ENCODE assay signal across 25 cellular contexts in genomic region chr5:83780681-83781080, GRCh38.
"Had no signal": no experiment of that assay in that cellular context is flagged by ENCODE, and none has a peak within 500 bp of the region (broad histone marks: within the 10 kb centered on the region; RNA-seq: fewer than 3 reads in every experiment).

No MANE protein-coding gene starts in this region.

- H3K4me1 ChIP-seq: colonic mucosa, foreskin keratinocyte, left lung, prostate gland, right atrium auricular region, thyroid gland had no signal

- H3K4me3 ChIP-seq: colonic mucosa, esophagus muscularis mucosa, gastroesophageal sphincter, heart left ventricle, hepatocyte, left lung, prostate gland, right atrium auricular region, stomach, thyroid gland had no signal

- H3K27me3 ChIP-seq: colonic mucosa, esophagus muscularis mucosa, foreskin keratinocyte, gastroesophageal sphincter, heart left ventricle, hepatocyte, left lung, right atrium auricular region, stomach, thyroid gland had no signal

- H3K4me2 ChIP-seq: hepatocyte had no signal

- H3K36me3 ChIP-seq: colonic mucosa, esophagus muscularis mucosa, gastroesophageal sphincter, heart left ventricle, left lung, prostate gland, right atrium auricular region, stomach, thyroid gland had no signal

- H3K4me3 Mint-ChIP-seq: dendritic cell treated with granulocyte-macrophage colony-stimulating factor and Interleukin-4, amounts not matched to agents 40 ng/mL and 50 ng/mL, for 4 days; naive thymus-derived CD4-positive, alpha-beta T cell; nephron; stimulated activated effector memory CD8-positive, alpha-beta T cell treated with anti-CD3 and anti-CD28 coated beads, Interleukin-12 subunit alpha, Interleukin-12 subunit beta, amount 100 ng/mL, for 72 hours had no signal

- H2AFZ ChIP-seq: hepatocyte had no signal

- H3K36me3 Mint-ChIP-seq: naive thymus-derived CD4-positive, alpha-beta T cell; stimulated activated effector memory CD8-positive, alpha-beta T cell treated with anti-CD3 and anti-CD28 coated beads, Interleukin-12 subunit alpha, Interleukin-12 subunit beta, amount 100 ng/mL, for 72 hours had no signal

- H3K9me3 ChIP-seq: colonic mucosa, esophagus muscularis mucosa, gastroesophageal sphincter, heart left ventricle, left lung, prostate gland, right atrium auricular region, stomach, thyroid gland had no signal

- ATAC-seq: foreskin keratinocyte; gastroesophageal sphincter; heart left ventricle; left cardiac atrium; left lung; naive thymus-derived CD4-positive, alpha-beta T cell; sciatic nerve; stimulated activated effector memory CD8-positive, alpha-beta T cell treated with anti-CD3 and anti-CD28 coated beads, Interleukin-12 subunit alpha, Interleukin-12 subunit beta, amount 100 ng/mL, for 72 hours had no signal

- DNase-seq: colonic mucosa; effector memory CD4-positive, alpha-beta T cell; foreskin keratinocyte; heart left ventricle; left cardiac atrium; left lung; mesendoderm; midbrain; naive thymus-derived CD4-positive, alpha-beta T cell; nucleus accumbens; stimulated activated CD4-positive, alpha-beta T cell treated with anti-CD3 and anti-CD28 coated beads, Interleukin-2, amount 100 ng/mL, for 24 hours; stimulated activated CD4-positive, alpha-beta T cell treated with anti-CD3 and anti-CD28 coated beads, Interleukin-4, amount 100 ng/mL, for 24 hours; stimulated activated naive CD4-positive, alpha-beta T cell treated with Interleukin-2 at 50 U/mL for 16 hours; stomach; thyroid gland; trophoblast cell had no signal

- H3K79me2 ChIP-seq: hepatocyte had no signal

- H3K27ac Mint-ChIP-seq: dendritic cell treated with granulocyte-macrophage colony-stimulating factor and Interleukin-4, amounts not matched to agents 40 ng/mL and 50 ng/mL, for 4 days; naive thymus-derived CD4-positive, alpha-beta T cell; nephron; stimulated activated effector memory CD8-positive, alpha-beta T cell treated with anti-CD3 and anti-CD28 coated beads, Interleukin-12 subunit alpha, Interleukin-12 subunit beta, amount 100 ng/mL, for 72 hours had no signal

- H3K27me3 Mint-ChIP-seq: dendritic cell treated with granulocyte-macrophage colony-stimulating factor and Interleukin-4, amounts not matched to agents 40 ng/mL and 50 ng/mL, for 4 days had no signal

- H3K4me1 Mint-ChIP-seq: naive thymus-derived CD4-positive, alpha-beta T cell; nephron; stimulated activated effector memory CD8-positive, alpha-beta T cell treated with anti-CD3 and anti-CD28 coated beads, Interleukin-12 subunit alpha, Interleukin-12 subunit beta, amount 100 ng/mL, for 72 hours had no signal

- H3K27ac ChIP-seq: colonic mucosa, esophagus muscularis mucosa, foreskin keratinocyte, gastroesophageal sphincter, heart left ventricle, hepatocyte, left lung, prostate gland, right atrium auricular region, stomach, thyroid gland had no signal

- H3K9me3 Mint-ChIP-seq: dendritic cell treated with granulocyte-macrophage colony-stimulating factor and Interleukin-4, amounts not matched to agents 40 ng/mL and 50 ng/mL, for 4 days; nephron; stimulated activated effector memory CD8-positive, alpha-beta T cell treated with anti-CD3 and anti-CD28 coated beads, Interleukin-12 subunit alpha, Interleukin-12 subunit beta, amount 100 ng/mL, for 72 hours had no signal
